Comparison of ENCODE assay signal across 8 cellular contexts in genomic region chr9:36258989-36259315, GRCh38. TPM values are rescaled to one million over a fixed set of nuclear protein-coding genes. Genes with fewer than 3 reads are reported as not detected.
DNase-seq lines count a peak whose midpoint lies in the region; ATAC-seq and TF ChIP-seq lines count a peak whose summit lies in the region.

No MANE protein-coding gene starts in this region.

- peak overlapping the region; percentile 86 for H3K27ac Mint-ChIP-seq in activated CD8-positive, alpha-beta memory T cell treated with anti-CD3 and anti-CD28 coated beads, Interleukin-2, amount 10 ng/mL, durations not matched to agents 7 days and 5 days

- no peaks in the 10 kb centered on the region for H3K27me3 Mint-ChIP-seq in activated CD8-positive, alpha-beta memory T cell treated with anti-CD3 and anti-CD28 coated beads, Interleukin-2, amount 10 ng/mL, durations not matched to agents 7 days and 5 days

- peaks cover 11% of the 10 kb centered on the region for H3K4me1 Mint-ChIP-seq in activated CD8-positive, alpha-beta memory T cell treated with anti-CD3 and anti-CD28 coated beads, Interleukin-2, amount 10 ng/mL, durations not matched to agents 7 days and 5 days

- peaks cover 5% of the 10 kb centered on the region for H3K36me3 Mint-ChIP-seq in activated CD8-positive, alpha-beta memory T cell treated with anti-CD3 and anti-CD28 coated beads, Interleukin-2, amount 10 ng/mL, durations not matched to agents 7 days and 5 days

- DNase-seq in activated CD8-positive, alpha-beta memory T cell treated with anti-CD3 and anti-CD28 coated beads, Interleukin-2, amount 10 ng/mL, durations not matched to agents 7 days and 5 days = no peak
- no peak for DNase-seq in activated CD8-positive, alpha-beta memory T cell treated with anti-CD3 and anti-CD28 coated beads, Interleukin-2, amount 50 U/mL, for 48 hours
- peak; percentile 4 to 21 for DNase-seq in thyroid gland
- no peak for DNase-seq in NCI-H1048 (lab: John Stamatoyannopoulos, UW)
- no peak for DNase-seq in SHP77 (lab: John Stamatoyannopoulos, UW)

- peak overlapping the region; percentile 63 to 93 for H3K9ac ChIP-seq in liver (ENCODE audit: low read depth in 1 of 2, low read length in 2 of 2)

- H3K36me3 ChIP-seq in liver (ENCODE audit: control insufficient read depth in 4 of 4, insufficient read depth in 3 of 4, low read depth in 1 of 4, low read length in 3 of 4) (no peaks in the 10 kb centered on the region), thyroid gland (no peaks in the 10 kb centered on the region)

- no peak for TF ChIP-seq POLR2A in thyroid gland (IDR thresholded peaks at IDR 0.05)

- WGBS in liver = 32% methylated on average over 7 of the region's 7 CpGs
- 46 to 55% methylated on average over 7 of the region's 7 CpGs for WGBS in thyroid gland, 2 donors

- no peak for ATAC-seq in activated CD8-positive, alpha-beta memory T cell treated with anti-CD3 and anti-CD28 coated beads, Interleukin-2, amount 10 ng/mL, durations not matched to agents 7 days and 5 days
- ATAC-seq in HG02763 (IDR thresholded peaks at IDR 0.05; ENCODE audit: unreplicated experiment) = no peak

- H3K4me1 ChIP-seq in liver (ENCODE audit: control insufficient read depth in 4 of 4, insufficient read depth in 4 of 4, low read length in 3 of 4) = peaks cover 4 to 22% (median 14%) of the 10 kb centered on the region in 4 donors
- H3K4me1 ChIP-seq in thyroid gland = peaks cover 4 to 7% of the 10 kb centered on the region in 2 donors

- H3K4me3 Mint-ChIP-seq in activated CD8-positive, alpha-beta memory T cell treated with anti-CD3 and anti-CD28 coated beads, Interleukin-2, amount 10 ng/mL, durations not matched to agents 7 days and 5 days = peak overlapping the region; percentile 84

- intact Hi-C loops in thyroid gland (cut with DNase I) = no loop called here

- no peaks in the 10 kb centered on the region for H3K9me3 Mint-ChIP-seq in activated CD8-positive, alpha-beta memory T cell treated with anti-CD3 and anti-CD28 coated beads, Interleukin-2, amount 10 ng/mL, durations not matched to agents 7 days and 5 days (ENCODE audit: low read depth)

- CTCF ChIA-PET in activated CD8-positive, alpha-beta memory T cell treated with anti-CD3 and anti-CD28 coated beads, Interleukin-2, amount 10 ng/mL, durations not matched to agents 7 days and 5 days (lab: Charles Lee) = interaction anchor here (0.9 to 1.7 kb wide), 5 partner anchors 10 to 148 kb away, joined by 3 to 4 read pairs (median 3); partner anchors contain the start of gene CLTA

- H3K9me3 ChIP-seq in liver (ENCODE audit: control insufficient read depth in 4 of 4, low read length in 3 of 4) = no peaks in the 10 kb centered on the region
- H3K9me3 ChIP-seq in thyroid gland = no peaks in the 10 kb centered on the region

- no peak for TF ChIP-seq RAD21 in liver (IDR thresholded peaks at IDR 0.05)

- H3K4me3 ChIP-seq in liver (ENCODE audit: low read depth in 1 of 3, low read length in 3 of 3) (peak overlapping the region; percentile 78 to 96 (median 94)), thyroid gland (replicated peaks in 1 of 3) (peak overlapping the region; percentile 19 to 95 (median 37))

- H3K27me3 ChIP-seq in liver (ENCODE audit: control insufficient read depth in 4 of 4, insufficient read depth in 4 of 4, low read length in 3 of 4) (no peaks in the 10 kb centered on the region), thyroid gland (no peaks in the 10 kb centered on the region)

- H3K27ac ChIP-seq in angular gyrus (ENCODE audit: low read depth, low read length) (peak overlapping the region; percentile 90), liver (ENCODE audit: low read depth in 1 of 2, low read length in 2 of 2) (peak overlapping the region; percentile 96 to 99), thyroid gland (peak overlapping the region; percentile 46 to 96 (median 96))

- TF ChIP-seq CTCF in liver (IDR thresholded peaks at IDR 0.05; ENCODE audit: low read depth, low read length, missing input control) (no peak), thyroid gland (IDR thresholded peaks at IDR 0.05) (no peak)

TF ChIP-seq in liver, 16 proteins besides CTCF, POLR2A, EP300 and RAD21:
- TF ChIP-seq MAX (IDR thresholded peaks at IDR 0.05) (no peak), NR2F2 (IDR thresholded peaks at IDR 0.05) (no peak), TAF1 (conservative IDR thresholded peaks at IDR 0.05) (no peak), ZBTB33 (IDR thresholded peaks at IDR 0.05) (no peak), HNF4A (conservative IDR thresholded peaks at IDR 0.05) (no peak)
TF ChIP-seq in liver: peak in this region for 0.

RNA-seq across cellular contexts. Expression of gene GNE, which starts 0.7 kb away (rescaled TPM):
- total RNA-seq in activated CD8-positive, alpha-beta memory T cell treated with anti-CD3 and anti-CD28 coated beads, Interleukin-2, amount 10 ng/mL, durations not matched to agents 7 days and 5 days = 10 to 100 TPM; 17.3 to 19.6 TPM
- total RNA-seq in liver = 100 to 1,000 TPM in 1 of 2 donors, 10 to 100 TPM in 1; 21.8 to 177 TPM
- 10 to 100 TPM; 37.8 to 38.4 TPM for polyA plus RNA-seq in liver
- 10 to 100 TPM; 15.0 to 24.3 (median 16.1) TPM for total RNA-seq in thyroid gland

Comparison
In these comparisons a context has a peak if more than half of its experiments do, and no peak if none do; other contexts are left out.
1. DNase-seq: peak in thyroid gland (2 of 2); none in activated CD8-positive, alpha-beta memory T cell treated with anti-CD3 and anti-CD28 coated beads, Interleukin-2, amount 10 ng/mL, durations not matched to agents 7 days and 5 days (single experiment), activated CD8-positive, alpha-beta memory T cell treated with anti-CD3 and anti-CD28 coated beads, Interleukin-2, amount 50 U/mL, for 48 hours (single experiment), NCI-H1048 (single experiment) and SHP77 (0 of 2).
2. Peak in every context shown above with its lines, with median percentiles within 50 percentile points of each other: H3K27ac ChIP-seq.